In the genomic region with DNA sequence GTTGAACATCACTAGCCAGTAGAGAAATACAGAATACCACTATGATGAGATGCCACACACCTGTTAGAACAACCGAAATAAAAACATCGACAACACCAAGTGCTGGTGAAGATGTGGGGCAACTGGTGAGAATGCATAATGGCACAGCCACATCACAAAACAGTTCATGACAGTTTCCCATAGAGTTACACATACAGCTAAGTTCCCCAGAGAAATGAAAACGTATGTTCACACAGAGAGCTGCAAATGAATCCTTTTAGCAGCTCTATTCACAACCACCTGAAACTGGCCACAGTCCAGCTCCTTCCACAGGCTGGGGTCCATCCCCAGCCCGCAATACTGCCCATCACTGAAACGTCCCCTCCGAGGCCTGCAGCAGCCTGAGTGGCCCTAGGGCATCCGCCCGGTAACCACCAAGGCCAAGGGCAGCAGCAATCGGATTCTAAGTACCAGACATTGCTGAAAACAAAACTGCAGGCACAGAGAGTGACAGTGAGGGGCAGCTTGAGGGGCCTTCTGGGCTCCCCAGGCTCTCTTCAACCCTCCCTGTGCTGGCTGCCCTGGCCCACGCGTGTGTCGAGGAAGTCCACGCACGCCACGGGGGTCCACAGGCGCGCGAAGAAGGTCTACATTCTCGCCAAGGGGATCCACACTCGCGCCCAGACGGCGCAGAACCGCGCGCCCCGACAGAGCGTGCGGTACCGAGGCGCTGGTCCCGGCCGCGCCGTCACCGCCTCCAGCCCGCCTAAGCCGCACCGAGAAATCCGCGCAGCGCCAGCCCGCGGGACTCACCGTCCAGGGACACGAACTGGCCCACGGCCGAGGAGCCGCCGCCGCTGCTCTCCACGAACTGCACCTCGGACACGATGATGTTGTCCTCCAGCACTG, we compare ENCODE assay signal across 1 cellular context.
TF ChIP-seq lines count a peak whose summit lies in the region.

No MANE protein-coding gene starts in this region.

TF ChIP-seq in H1, 55 proteins besides CTCF, POLR2A, EP300 and RAD21:
- TF ChIP-seq BCL11A (IDR thresholded peaks at IDR 0.05; ENCODE audit: low read depth in 2 of 2, low read length in 2 of 2), result no peak
- TF ChIP-seq TAF1 (IDR thresholded peaks at IDR 0.05; ENCODE audit: low read depth, low read length), result no peak
- peak; percentile 40 for TF ChIP-seq KDM4A (IDR thresholded peaks at IDR 0.05; ENCODE audit: low read depth, low read length, severe bottlenecking)
- TF ChIP-seq MAFK (IDR thresholded peaks at IDR 0.05; ENCODE audit: low read depth, low read length), result no peak
- TF ChIP-seq, protein P1, sequence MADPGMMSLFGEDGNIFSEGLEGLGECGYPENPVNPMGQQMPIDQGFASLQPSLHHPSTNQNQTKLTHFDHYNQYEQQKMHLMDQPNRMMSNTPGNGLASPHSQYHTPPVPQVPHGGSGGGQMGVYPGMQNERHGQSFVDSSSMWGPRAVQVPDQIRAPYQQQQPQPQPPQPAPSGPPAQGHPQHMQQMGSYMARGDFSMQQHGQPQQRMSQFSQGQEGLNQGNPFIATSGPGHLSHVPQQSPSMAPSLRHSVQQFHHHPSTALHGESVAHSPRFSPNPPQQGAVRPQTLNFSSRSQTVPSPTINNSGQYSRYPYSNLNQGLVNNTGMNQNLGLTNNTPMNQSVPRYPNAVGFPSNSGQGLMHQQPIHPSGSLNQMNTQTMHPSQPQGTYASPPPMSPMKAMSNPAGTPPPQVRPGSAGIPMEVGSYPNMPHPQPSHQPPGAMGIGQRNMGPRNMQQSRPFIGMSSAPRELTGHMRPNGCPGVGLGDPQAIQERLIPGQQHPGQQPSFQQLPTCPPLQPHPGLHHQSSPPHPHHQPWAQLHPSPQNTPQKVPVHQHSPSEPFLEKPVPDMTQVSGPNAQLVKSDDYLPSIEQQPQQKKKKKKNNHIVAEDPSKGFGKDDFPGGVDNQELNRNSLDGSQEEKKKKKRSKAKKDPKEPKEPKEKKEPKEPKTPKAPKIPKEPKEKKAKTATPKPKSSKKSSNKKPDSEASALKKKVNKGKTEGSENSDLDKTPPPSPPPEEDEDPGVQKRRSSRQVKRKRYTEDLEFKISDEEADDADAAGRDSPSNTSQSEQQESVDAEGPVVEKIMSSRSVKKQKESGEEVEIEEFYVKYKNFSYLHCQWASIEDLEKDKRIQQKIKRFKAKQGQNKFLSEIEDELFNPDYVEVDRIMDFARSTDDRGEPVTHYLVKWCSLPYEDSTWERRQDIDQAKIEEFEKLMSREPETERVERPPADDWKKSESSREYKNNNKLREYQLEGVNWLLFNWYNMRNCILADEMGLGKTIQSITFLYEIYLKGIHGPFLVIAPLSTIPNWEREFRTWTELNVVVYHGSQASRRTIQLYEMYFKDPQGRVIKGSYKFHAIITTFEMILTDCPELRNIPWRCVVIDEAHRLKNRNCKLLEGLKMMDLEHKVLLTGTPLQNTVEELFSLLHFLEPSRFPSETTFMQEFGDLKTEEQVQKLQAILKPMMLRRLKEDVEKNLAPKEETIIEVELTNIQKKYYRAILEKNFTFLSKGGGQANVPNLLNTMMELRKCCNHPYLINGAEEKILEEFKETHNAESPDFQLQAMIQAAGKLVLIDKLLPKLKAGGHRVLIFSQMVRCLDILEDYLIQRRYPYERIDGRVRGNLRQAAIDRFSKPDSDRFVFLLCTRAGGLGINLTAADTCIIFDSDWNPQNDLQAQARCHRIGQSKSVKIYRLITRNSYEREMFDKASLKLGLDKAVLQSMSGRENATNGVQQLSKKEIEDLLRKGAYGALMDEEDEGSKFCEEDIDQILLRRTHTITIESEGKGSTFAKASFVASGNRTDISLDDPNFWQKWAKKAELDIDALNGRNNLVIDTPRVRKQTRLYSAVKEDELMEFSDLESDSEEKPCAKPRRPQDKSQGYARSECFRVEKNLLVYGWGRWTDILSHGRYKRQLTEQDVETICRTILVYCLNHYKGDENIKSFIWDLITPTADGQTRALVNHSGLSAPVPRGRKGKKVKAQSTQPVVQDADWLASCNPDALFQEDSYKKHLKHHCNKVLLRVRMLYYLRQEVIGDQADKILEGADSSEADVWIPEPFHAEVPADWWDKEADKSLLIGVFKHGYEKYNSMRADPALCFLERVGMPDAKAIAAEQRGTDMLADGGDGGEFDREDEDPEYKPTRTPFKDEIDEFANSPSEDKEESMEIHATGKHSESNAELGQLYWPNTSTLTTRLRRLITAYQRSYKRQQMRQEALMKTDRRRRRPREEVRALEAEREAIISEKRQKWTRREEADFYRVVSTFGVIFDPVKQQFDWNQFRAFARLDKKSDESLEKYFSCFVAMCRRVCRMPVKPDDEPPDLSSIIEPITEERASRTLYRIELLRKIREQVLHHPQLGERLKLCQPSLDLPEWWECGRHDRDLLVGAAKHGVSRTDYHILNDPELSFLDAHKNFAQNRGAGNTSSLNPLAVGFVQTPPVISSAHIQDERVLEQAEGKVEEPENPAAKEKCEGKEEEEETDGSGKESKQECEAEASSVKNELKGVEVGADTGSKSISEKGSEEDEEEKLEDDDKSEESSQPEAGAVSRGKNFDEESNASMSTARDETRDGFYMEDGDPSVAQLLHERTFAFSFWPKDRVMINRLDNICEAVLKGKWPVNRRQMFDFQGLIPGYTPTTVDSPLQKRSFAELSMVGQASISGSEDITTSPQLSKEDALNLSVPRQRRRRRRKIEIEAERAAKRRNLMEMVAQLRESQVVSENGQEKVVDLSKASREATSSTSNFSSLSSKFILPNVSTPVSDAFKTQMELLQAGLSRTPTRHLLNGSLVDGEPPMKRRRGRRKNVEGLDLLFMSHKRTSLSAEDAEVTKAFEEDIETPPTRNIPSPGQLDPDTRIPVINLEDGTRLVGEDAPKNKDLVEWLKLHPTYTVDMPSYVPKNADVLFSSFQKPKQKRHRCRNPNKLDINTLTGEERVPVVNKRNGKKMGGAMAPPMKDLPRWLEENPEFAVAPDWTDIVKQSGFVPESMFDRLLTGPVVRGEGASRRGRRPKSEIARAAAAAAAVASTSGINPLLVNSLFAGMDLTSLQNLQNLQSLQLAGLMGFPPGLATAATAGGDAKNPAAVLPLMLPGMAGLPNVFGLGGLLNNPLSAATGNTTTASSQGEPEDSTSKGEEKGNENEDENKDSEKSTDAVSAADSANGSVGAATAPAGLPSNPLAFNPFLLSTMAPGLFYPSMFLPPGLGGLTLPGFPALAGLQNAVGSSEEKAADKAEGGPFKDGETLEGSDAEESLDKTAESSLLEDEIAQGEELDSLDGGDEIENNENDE (IDR thresholded peaks at IDR 0.05; ENCODE audit: insufficient replicate concordance, low read length), result no peak
- no peak for TF ChIP-seq CHD2 (IDR thresholded peaks at IDR 0.05; ENCODE audit: low read length)
- no peak for TF ChIP-seq CHD1 (IDR thresholded peaks at IDR 0.05; ENCODE audit: low read depth, low read length)
- no peak for TF ChIP-seq EZH2 (IDR thresholded peaks at IDR 0.05; ENCODE audit: low read depth, low read length, severe bottlenecking)
- TF ChIP-seq TAF7 (optimal IDR thresholded peaks at IDR 0.05; ENCODE audit: borderline replicate concordance, low read depth, low read length), result no peak
- TF ChIP-seq KDM1A (IDR thresholded peaks at IDR 0.05; ENCODE audit: borderline replicate concordance, low read length), result peak; percentile 51; the same call in 1 of the 2 replicates
- TF ChIP-seq JUND (IDR thresholded peaks at IDR 0.05; ENCODE audit: low read length), result no peak
- no peak for TF ChIP-seq GTF2F1 (IDR thresholded peaks at IDR 0.05; ENCODE audit: borderline replicate concordance, low read depth, low read length)
- no peak for TF ChIP-seq ATF3 (IDR thresholded peaks at IDR 0.05; ENCODE audit: insufficient read depth, low read depth, low read length)
- TF ChIP-seq BACH1 (IDR thresholded peaks at IDR 0.05; ENCODE audit: low read length), result peak; percentile 38; the same call in 1 of the 2 replicates
- no peak for TF ChIP-seq RNF2 (IDR thresholded peaks at IDR 0.05; ENCODE audit: borderline replicate concordance, low read depth, low read length, missing control alignments, poor library complexity, severe bottlenecking)
- TF ChIP-seq YY1 (IDR thresholded peaks at IDR 0.05; ENCODE audit: low read depth, low read length), result no peak
- TF ChIP-seq ASH2L (IDR thresholded peaks at IDR 0.05; ENCODE audit: low read length), result no peak
- no peak for TF ChIP-seq SP4 (IDR thresholded peaks at IDR 0.05; ENCODE audit: low read length)
- TF ChIP-seq NANOG (IDR thresholded peaks at IDR 0.05; ENCODE audit: insufficient read depth, low read depth, low read length, poor library complexity, severe bottlenecking), result no peak
- TF ChIP-seq FOSL1 (IDR thresholded peaks at IDR 0.05; ENCODE audit: insufficient read depth, low read depth, low read length), result no peak
- TF ChIP-seq TEAD4 (IDR thresholded peaks at IDR 0.05; ENCODE audit: low read depth, low read length), result no peak
TF ChIP-seq in H1: peak in this region for 3.
